Comparison of ENCODE assay signal across 26 cellular contexts in the genomic region with DNA sequence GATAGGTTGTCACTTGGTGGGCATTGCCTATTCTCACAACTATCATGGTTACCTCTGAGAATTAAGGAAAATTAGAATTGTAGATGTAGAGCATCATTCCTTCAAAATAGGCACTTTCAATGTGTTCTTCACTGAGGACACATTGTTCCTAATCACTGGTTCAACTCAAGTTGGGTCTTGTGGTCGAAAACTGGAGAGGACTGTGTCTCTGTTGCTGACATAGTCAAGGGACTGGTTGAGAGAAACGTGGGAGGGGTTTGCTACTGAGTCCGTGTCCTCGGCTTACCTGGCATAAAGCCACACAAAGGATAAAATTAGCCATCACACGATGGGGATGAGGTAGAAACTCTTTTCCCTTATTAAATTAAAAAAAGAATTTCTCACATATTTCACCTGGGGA.
"Had no signal": no experiment of that assay in that cellular context is flagged by ENCODE, and none has a peak within 500 bp of the region (broad histone marks: within the 10 kb centered on the region; RNA-seq: fewer than 3 reads in every experiment).

No MANE protein-coding gene starts in this region.

- DNase-seq: islet precursor cell; left ventricle myocardium inferior; mesendoderm; naive B cell; natural killer cell; nephron progenitor cell; occipital lobe; retina; right cardiac atrium; stimulated activated CD4-positive, alpha-beta T cell treated with anti-CD3 and anti-CD28 coated beads, Interleukin-12 subunit alpha, Interleukin-12 subunit beta, amount 100 ng/mL, for 4 hours; stimulated activated CD4-positive, alpha-beta T cell treated with anti-CD3 and anti-CD28 coated beads, Interleukin-15, amount 100 ng/mL, for 24 hours; stimulated activated CD4-positive, alpha-beta T cell treated with anti-CD3 and anti-CD28 coated beads, Interleukin-2, amount 100 ng/mL, for 24 hours; stimulated activated CD4-positive, alpha-beta T cell treated with anti-CD3 and anti-CD28 coated beads, Interleukin-4, amount 100 ng/mL, for 1 hour; stimulated activated naive B cell treated with anti-CD40 and anti-IgM and Interleukin-4, amounts not matched to agents 10 μg/mL and 1 μg/mL and 100 μg/mL, for 72 hours; stimulated activated naive CD8-positive, alpha-beta T cell treated with anti-CD3 and anti-CD28 coated beads, Interleukin-15, Interleukin-2, amounts not matched to agents 100 U/mL and 50 U/mL, for 24 hours; stomach; testis; thyroid gland; transverse colon; upper lobe of left lung had no signal

- ATAC-seq: natural killer cell; right cardiac atrium; sciatic nerve; stimulated activated naive B cell treated with anti-CD40 and anti-IgM and Interleukin-4, amounts not matched to agents 10 μg/mL and 1 μg/mL and 100 μg/mL, for 72 hours; stimulated activated naive CD8-positive, alpha-beta T cell treated with anti-CD3 and anti-CD28 coated beads, Interleukin-15, Interleukin-2, amounts not matched to agents 100 U/mL and 50 U/mL, for 24 hours had no signal

- H3K27ac ChIP-seq: left ventricle myocardium inferior, neural progenitor cell, neutrophil, skin epidermis, stomach, testis, thyroid gland, transverse colon, upper lobe of left lung, vagina had no signal

- H3K9ac ChIP-seq: neural progenitor cell had no signal

- H3K4me1 ChIP-seq: neural progenitor cell, stomach, testis, thyroid gland, transverse colon had no signal

- H3K4me2 ChIP-seq: neural progenitor cell had no signal

- H2AFZ ChIP-seq: neural progenitor cell had no signal

- H3K27me3 ChIP-seq: neural progenitor cell, neutrophil, stomach, testis, thyroid gland, transverse colon, upper lobe of left lung, vagina had no signal

- H3K36me3 ChIP-seq: left ventricle myocardium inferior, neural progenitor cell, neutrophil, stomach, thyroid gland, transverse colon, upper lobe of left lung, vagina had no signal

- H3K4me3 ChIP-seq: left ventricle myocardium inferior, lung, neural progenitor cell, skin epidermis, stomach, testis, thyroid gland, transverse colon, upper lobe of left lung, vagina had no signal

- H3K9me3 ChIP-seq: left ventricle myocardium inferior, neutrophil, stomach, testis, thyroid gland, transverse colon, upper lobe of left lung, vagina had no signal
